ENCODE assay signal across 8 cellular contexts in genomic region chrX:78064698-78065601, GRCh38. TPM values are rescaled to one million over a fixed set of nuclear protein-coding genes. Genes with fewer than 3 reads are reported as not detected.
DNase-seq lines count a peak whose midpoint lies in the region; ATAC-seq and TF ChIP-seq lines count a peak whose summit lies in the region.
"Not testable (repeated sequence)": the region's sequence is repeated elsewhere in the genome, so short reads cannot be mapped to it uniquely, and the experiment has no call there.

No MANE protein-coding gene starts in this region.

- not testable (repeated sequence) for TF ChIP-seq EP300 in Ishikawa (IDR thresholded peaks at IDR 0.05; ENCODE audit: borderline replicate concordance)

- ATAC-seq in GM21390 (IDR thresholded peaks at IDR 0.05; ENCODE audit: unreplicated experiment) = peak; percentile 83
- ATAC-seq in HG03025 (IDR thresholded peaks at IDR 0.05; ENCODE audit: low FRiP score, unreplicated experiment) = peak; percentile 55
- ATAC-seq in aorta (ENCODE audit: low FRiP score) = peak; percentile 63

- not testable (repeated sequence) for H3K4me1 ChIP-seq in aorta (ENCODE audit: control insufficient read depth in 1 of 2, insufficient read depth in 2 of 2, low read length in 2 of 2)

- not testable (repeated sequence) for H3K27me3 ChIP-seq in aorta (ENCODE audit: control insufficient read depth in 1 of 2, insufficient read depth in 2 of 2, low read length in 1 of 2)

- H3K4me3 Mint-ChIP-seq in activated CD4-positive, alpha-beta T cell treated with anti-CD3 and anti-CD28 coated beads, Interleukin-2, amount 10 ng/mL, durations not matched to agents 24 days and 14 days = peak overlapping the region; percentile 52

- peak; percentile 45 for DNase-seq in GM13976 (ENCODE audit: low spot score)
- DNase-seq in activated CD4-positive, alpha-beta T cell treated with anti-CD3 and anti-CD28 coated beads, Interleukin-2, amount 10 ng/mL, durations not matched to agents 24 days and 14 days = peak; percentile 65
- peak; percentile 78 for DNase-seq in choroid plexus epithelial cell (ENCODE audit: low read depth)
- peak; percentile 80 for DNase-seq in kidney tubule cell (ENCODE audit: low spot score)
- DNase-seq in aorta = not testable (repeated sequence)

- H3K9me3 Mint-ChIP-seq in activated CD4-positive, alpha-beta T cell treated with anti-CD3 and anti-CD28 coated beads, Interleukin-2, amount 10 ng/mL, durations not matched to agents 24 days and 14 days = not testable (repeated sequence)

- TF ChIP-seq RAD21 in Ishikawa (IDR thresholded peaks at IDR 0.05; ENCODE audit: low read depth) = not testable (repeated sequence)

- H3K9me3 ChIP-seq in aorta (ENCODE audit: control insufficient read depth, low read length) = not testable (repeated sequence)

- not testable (repeated sequence) for H3K36me3 Mint-ChIP-seq in activated CD4-positive, alpha-beta T cell treated with anti-CD3 and anti-CD28 coated beads, Interleukin-2, amount 10 ng/mL, durations not matched to agents 24 days and 14 days (ENCODE audit: low read depth)

- not testable (repeated sequence) for TF ChIP-seq CTCF in GM13976 (IDR thresholded peaks at IDR 0.05; ENCODE audit: borderline replicate concordance, control extremely low read depth, extremely low read depth, insufficient read depth, missing control alignments); choroid plexus epithelial cell (conservative IDR thresholded peaks at IDR 0.05; ENCODE audit: low read depth, low read length)

- WGBS in aorta, 2 donors = 66 to 71% methylated on average over 6 of the region's 6 CpGs

- in situ Hi-C loops in GM13976 (cut with MboI; ENCODE audit: low sequenced_read_pairs, unreplicated experiment) = not testable (repeated sequence)

- H3K4me1 Mint-ChIP-seq in activated CD4-positive, alpha-beta T cell treated with anti-CD3 and anti-CD28 coated beads, Interleukin-2, amount 10 ng/mL, durations not matched to agents 24 days and 14 days = peaks cover 13% of the 10 kb centered on the region

- not testable (repeated sequence) for H3K4me3 ChIP-seq in choroid plexus epithelial cell (ENCODE audit: low read depth, low read length); aorta (ENCODE audit: low read length in 2 of 2)

- H3K27ac ChIP-seq in aorta (ENCODE audit: low read depth in 1 of 2, low read length in 2 of 2) = peak overlapping the region in 1 of 2 donors; percentile 90

- peak overlapping the region; percentile 85 for H3K27ac Mint-ChIP-seq in activated CD4-positive, alpha-beta T cell treated with anti-CD3 and anti-CD28 coated beads, Interleukin-2, amount 10 ng/mL, durations not matched to agents 24 days and 14 days

- intact Hi-C loops in activated CD4-positive, alpha-beta T cell treated with anti-CD3 and anti-CD28 coated beads, Interleukin-2, amount 10 ng/mL, durations not matched to agents 24 days and 14 days (cut with micrococcal nuclease) = loop anchor here (1.0 to 10.0 kb wide), 5 partner anchors 8 to 166 kb away; partner anchors contain the start of genes ATP7A, COX7B, PGAM4 and PGK1
- intact Hi-C loops in aorta (cut with DNase I) = not testable (repeated sequence)

- H3K27me3 Mint-ChIP-seq in activated CD4-positive, alpha-beta T cell treated with anti-CD3 and anti-CD28 coated beads, Interleukin-2, amount 10 ng/mL, durations not matched to agents 24 days and 14 days = not testable (repeated sequence)

- not testable (repeated sequence) for H3K36me3 ChIP-seq in aorta (ENCODE audit: control insufficient read depth in 1 of 2, insufficient read depth in 2 of 2, low read length in 1 of 2)

TF ChIP-seq in Ishikawa, 13 proteins besides CTCF, POLR2A, EP300 and RAD21:
- peak; percentile 48; the same call in 1 of the 2 replicates for TF ChIP-seq FOXM1 (IDR thresholded peaks at IDR 0.05; ENCODE audit: borderline replicate concordance, low read depth)
TF ChIP-seq in Ishikawa: peak in this region for 1; not testable (repeated sequence) for 12.

RNA-seq across cellular contexts. Expression of gene PGK1, which starts 39.1 kb away (rescaled TPM):
- total RNA-seq in activated CD4-positive, alpha-beta T cell treated with anti-CD3 and anti-CD28 coated beads, Interleukin-2, amount 10 ng/mL, durations not matched to agents 24 days and 14 days = 1,039 and 1,063 TPM in 2 replicates
- 100 to 1,000 TPM; 235 to 254 TPM for total RNA-seq in aorta
- polyA plus RNA-seq in aorta = 100 to 1,000 TPM in 1 of 2 donors, 10 to 100 TPM in 1; 94.6 to 157 TPM
